Comparison of ENCODE assay signal across 8 cellular contexts in genomic region chr4:153207561-153207960, GRCh38. TPM values are rescaled to one million over a fixed set of nuclear protein-coding genes. Genes with fewer than 3 reads are reported as not detected.
A peak's percentile ranks its signal among the peaks of the same experiment; 100 is the strongest.
DNase-seq lines count a peak whose midpoint lies in the region; ATAC-seq and TF ChIP-seq lines count a peak whose summit lies in the region.

No MANE protein-coding gene starts in this region.

- TF ChIP-seq CTCF in 22Rv1 (IDR thresholded peaks at IDR 0.05) (peak; percentile 62), cardiac fibroblast (IDR thresholded peaks at IDR 0.05; ENCODE audit: low read depth, low read length) (peak; percentile 66)

- intact Hi-C loops in left colon (cut with DNase I, micrococcal nuclease): loop anchor here in 1 of 2 donors (10.0 kb wide), 1 partner anchor 63 kb away; no protein-coding TSS in a partner anchor

- H3K4me3 ChIP-seq in cardiac fibroblast (replicated peaks in 1 of 2; ENCODE audit: low read depth in 2 of 2, low read length in 2 of 2): no peak overlapping the region

- H3K27ac ChIP-seq in 22Rv1: no peak overlapping the region

- peak; percentile 30 for ATAC-seq in left colon
- no peak for ATAC-seq in HG02610 (IDR thresholded peaks at IDR 0.05; ENCODE audit: unreplicated experiment)

- DNase-seq in HK-2 (ENCODE audit: unreplicated experiment) (peak; percentile 15), cardiac fibroblast (ENCODE audit: low read depth in 2 of 2) (peak; percentile 34 to 45), left colon (peak; percentile 63 to 74), H4 (ENCODE audit: low spot score) (no peak), dedifferentiated amniotic fluid mesenchymal stem cell (ENCODE audit: extremely low spot score) (no peak), occipital lobe (lab: John Stamatoyannopoulos, UW) (no peak)

RNA-seq across cellular contexts. Expression of gene TRIM2, which starts 3.3 kb away (rescaled TPM):
- total RNA-seq in left colon: 100 to 1,000 TPM; 123 to 145 TPM
- total RNA-seq in H4 (2014; rRNA removed; shearing (Covaris generic)): 16.5 and 22.0 TPM in 2 replicates
- total RNA-seq in occipital lobe: 990 TPM

Comparison
In these comparisons a context has a peak if more than half of its experiments do, and no peak if none do; other contexts are left out.
1. DNase-seq: peak in HK-2 (single experiment), cardiac fibroblast (2 of 2) and left colon (2 of 2); none in H4 (single experiment), dedifferentiated amniotic fluid mesenchymal stem cell (single experiment) and occipital lobe (single experiment).